ENCODE assay signal across 23 cellular contexts in the genomic region with DNA sequence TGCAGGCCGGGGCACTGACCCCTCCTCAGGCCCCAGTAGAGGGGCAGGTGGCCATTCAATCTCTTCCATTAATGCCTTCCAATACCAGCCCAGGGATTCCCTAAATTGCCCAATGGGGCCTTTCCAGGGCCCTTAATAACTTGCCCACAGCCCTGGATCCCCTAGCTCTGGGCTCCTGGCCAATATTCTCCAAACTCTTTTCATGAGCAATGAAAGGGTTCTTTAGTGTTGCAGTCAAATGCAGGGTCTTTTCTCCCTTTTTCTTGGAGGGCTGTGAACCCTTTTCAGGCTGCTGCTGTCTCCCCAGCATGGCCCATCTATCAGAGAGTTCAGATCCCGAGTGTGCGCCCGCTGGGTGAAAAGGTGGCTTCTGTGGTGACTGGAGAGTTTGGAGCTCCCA. TPM values are rescaled to one million over a fixed set of nuclear protein-coding genes. Genes with fewer than 3 reads are reported as not detected.
DNase-seq lines count a peak whose midpoint lies in the region; ATAC-seq and TF ChIP-seq lines count a peak whose summit lies in the region.
"Had no signal": no experiment of that assay in that cellular context is flagged by ENCODE, and none has a peak within 500 bp of the region (broad histone marks: within the 10 kb centered on the region; RNA-seq: fewer than 3 reads in every experiment).

No MANE protein-coding gene starts in this region.

- H3K4me3 Mint-ChIP-seq in activated naive CD4-positive, alpha-beta T cell treated with anti-CD3 and anti-CD28 coated beads, Interleukin-2, amount 10 ng/mL, durations not matched to agents 7 days and 5 days = no peak overlapping the region
- peak overlapping the region in 2 of 10 donors; percentile 41 to 75 for H3K4me3 Mint-ChIP-seq in naive thymus-derived CD4-positive, alpha-beta T cell
- H3K4me3 Mint-ChIP-seq in nephron progenitor cell = no peak overlapping the region
- H3K4me3 Mint-ChIP-seq: activated naive CD8-positive, alpha-beta T cell; CD14-positive monocyte had no signal

- no peak overlapping the region for H3K9ac ChIP-seq in colonic mucosa (ENCODE audit: low read depth in 2 of 2, low read length in 2 of 2)

- POLR2A ChIA-PET in naive thymus-derived CD4-positive, alpha-beta T cell (lab: Charles Lee) = no interaction called here

- ATAC-seq in naive thymus-derived CD4-positive, alpha-beta T cell = no peak
- ATAC-seq: Panc1 had no signal

- no peaks in the 10 kb centered on the region for H3K27me3 ChIP-seq in naive thymus-derived CD4-positive, alpha-beta T cell (ENCODE audit: control insufficient read depth in 2 of 2, insufficient read depth in 2 of 2, low read length in 2 of 2)
- no peaks in the 10 kb centered on the region for H3K27me3 ChIP-seq in colonic mucosa
- H3K27me3 ChIP-seq: right atrium auricular region, spleen, uterus had no signal

- peaks cover 2% of the 10 kb centered on the region for H3K9me3 Mint-ChIP-seq in activated naive CD4-positive, alpha-beta T cell treated with anti-CD3 and anti-CD28 coated beads, Interleukin-2, amount 10 ng/mL, durations not matched to agents 7 days and 5 days
- H3K9me3 Mint-ChIP-seq in naive thymus-derived CD4-positive, alpha-beta T cell = peaks cover 0 to 2% (median 0%) of the 10 kb centered on the region in 11 donors
- no peaks in the 10 kb centered on the region for H3K9me3 Mint-ChIP-seq in nephron progenitor cell

- peak overlapping the region; percentile 28 for H3K27ac Mint-ChIP-seq in activated naive CD4-positive, alpha-beta T cell treated with anti-CD3 and anti-CD28 coated beads, Interleukin-2, amount 10 ng/mL, durations not matched to agents 7 days and 5 days
- peak overlapping the region in 5 of 9 donors; percentile 33 to 94 (median 64) for H3K27ac Mint-ChIP-seq in naive thymus-derived CD4-positive, alpha-beta T cell
- H3K27ac Mint-ChIP-seq in nephron progenitor cell = no peak overlapping the region
- H3K27ac Mint-ChIP-seq: activated naive CD8-positive, alpha-beta T cell; CD14-positive monocyte had no signal

- no peak for DNase-seq in activated naive CD4-positive, alpha-beta T cell treated with anti-CD3 and anti-CD28 coated beads, Interleukin-2, amount 10 ng/mL, durations not matched to agents 7 days and 5 days
- DNase-seq in activated naive CD4-positive, alpha-beta T cell treated with Interleukin-2 at 50 U/mL for 16 hours = no peak
- DNase-seq in anterior cingulate cortex (lab: John Stamatoyannopoulos, UW) = peak in 41 of 58 donors; percentile 3 to 89 (median 32)
- no peak for DNase-seq in naive thymus-derived CD4-positive, alpha-beta T cell
- no peak for DNase-seq in colonic mucosa
- no peak for DNase-seq in NCI-H2227 (lab: John Stamatoyannopoulos, UW; ENCODE audit: unreplicated experiment)
- DNase-seq in nephron progenitor cell = no peak
- DNase-seq: activated CD4-positive, CD25-positive, alpha-beta regulatory T cell treated with anti-CD3 and anti-CD28 coated beads, Interleukin-2, amount 50 U/mL, for 72 hours; MM.1S; NCI-H1417 treated with DMSO at 0.1 percent for 48 hours; NCI-H2081 treated with DMSO at 0.1 percent for 48 hours; NK-92 treated with Interleukin-12 subunit alpha and Interleukin-12 subunit beta, amount 100 ng/mL, for 24 hours; SIG-M5; spleen; stimulated activated CD4-positive, alpha-beta T cell treated with anti-CD3 and anti-CD28 coated beads, Interleukin-2, amount 100 ng/mL, for 48 hours; stimulated activated naive CD4-positive, alpha-beta T cell; uterus had no signal

- CTCF ChIA-PET in activated naive CD4-positive, alpha-beta T cell treated with anti-CD3 and anti-CD28 coated beads, Interleukin-2, amount 10 ng/mL, durations not matched to agents 7 days and 5 days (lab: Charles Lee) = interaction anchor here (1.0 to 1.5 kb wide), 2 partner anchors 30 to 31 kb away, joined by 3 to 4 read pairs; no protein-coding TSS in a partner anchor
- CTCF ChIA-PET in naive thymus-derived CD4-positive, alpha-beta T cell (lab: Charles Lee) = interaction anchor here (0.7 kb wide), 1 partner anchor 34 kb away, joined by 3 read pairs; no protein-coding TSS in a partner anchor

- no peaks in the 10 kb centered on the region for H3K27me3 Mint-ChIP-seq in activated naive CD4-positive, alpha-beta T cell treated with anti-CD3 and anti-CD28 coated beads, Interleukin-2, amount 10 ng/mL, durations not matched to agents 7 days and 5 days
- H3K27me3 Mint-ChIP-seq in naive thymus-derived CD4-positive, alpha-beta T cell = no peaks in the 10 kb centered on the region
- H3K27me3 Mint-ChIP-seq in nephron progenitor cell (ENCODE audit: low read depth, poor library complexity) = peaks cover 3% of the 10 kb centered on the region
- H3K27me3 Mint-ChIP-seq: activated naive CD8-positive, alpha-beta T cell had no signal

- peaks cover 23% of the 10 kb centered on the region for H3K36me3 Mint-ChIP-seq in activated naive CD4-positive, alpha-beta T cell treated with anti-CD3 and anti-CD28 coated beads, Interleukin-2, amount 10 ng/mL, durations not matched to agents 7 days and 5 days
- peaks cover 0 to 6% (median 0%) of the 10 kb centered on the region in 5 donors for H3K36me3 Mint-ChIP-seq in naive thymus-derived CD4-positive, alpha-beta T cell
- no peaks in the 10 kb centered on the region for H3K36me3 Mint-ChIP-seq in nephron progenitor cell (ENCODE audit: low read depth)
- H3K36me3 Mint-ChIP-seq: CD14-positive monocyte had no signal

- H3K36me3 ChIP-seq in naive thymus-derived CD4-positive, alpha-beta T cell (ENCODE audit: control insufficient read depth in 2 of 3, insufficient read depth in 3 of 3, low read length in 3 of 3) = no peaks in the 10 kb centered on the region
- H3K36me3 ChIP-seq in colonic mucosa = no peaks in the 10 kb centered on the region
- H3K36me3 ChIP-seq: right atrium auricular region, spleen, thoracic aorta, uterus had no signal

- H3K9me3 ChIP-seq in naive thymus-derived CD4-positive, alpha-beta T cell (ENCODE audit: control insufficient read depth in 2 of 3, low read length in 3 of 3) = no peaks in the 10 kb centered on the region
- H3K9me3 ChIP-seq in colonic mucosa = no peaks in the 10 kb centered on the region
- H3K9me3 ChIP-seq: right atrium auricular region, spleen, thoracic aorta, uterus had no signal

- H3K4me1 Mint-ChIP-seq in activated naive CD4-positive, alpha-beta T cell treated with anti-CD3 and anti-CD28 coated beads, Interleukin-2, amount 10 ng/mL, durations not matched to agents 7 days and 5 days = peaks cover 48% of the 10 kb centered on the region
- H3K4me1 Mint-ChIP-seq in naive thymus-derived CD4-positive, alpha-beta T cell = peaks cover 29 to 50% (median 41%) of the 10 kb centered on the region in 7 donors
- peaks cover 46% of the 10 kb centered on the region for H3K4me1 Mint-ChIP-seq in nephron progenitor cell

- H3K4me3 ChIP-seq in naive thymus-derived CD4-positive, alpha-beta T cell (ENCODE audit: low read length) = no peak overlapping the region
- no peak overlapping the region for H3K4me3 ChIP-seq in colonic mucosa
- H3K4me3 ChIP-seq: right atrium auricular region, spleen, thoracic aorta, uterus had no signal

- no peak for TF ChIP-seq CTCF in colonic mucosa (IDR thresholded peaks at IDR 0.05)
- TF ChIP-seq CTCF in nephron progenitor cell (IDR thresholded peaks at IDR 0.05) = no peak

- no peak overlapping the region for H3K27ac ChIP-seq in naive thymus-derived CD4-positive, alpha-beta T cell (ENCODE audit: low read depth, low read length)
- H3K27ac ChIP-seq in colonic mucosa = no peak overlapping the region
- H3K27ac ChIP-seq: epithelial cell of prostate, right atrium auricular region, spleen, thoracic aorta, uterus had no signal

- intact Hi-C loops in naive thymus-derived CD4-positive, alpha-beta T cell (cut with micrococcal nuclease) = loop anchor here (2.0 kb wide), 2 partner anchors 29 to 41 kb away; a partner anchor contains a TSS
- intact Hi-C loops in colonic mucosa (cut with DNase I) = no loop called here

- H3K4me1 ChIP-seq in naive thymus-derived CD4-positive, alpha-beta T cell (ENCODE audit: control insufficient read depth in 2 of 2, insufficient read depth in 2 of 2, low read length in 2 of 2) = peaks cover 21 to 25% of the 10 kb centered on the region in 2 donors
- no peaks in the 10 kb centered on the region for H3K4me1 ChIP-seq in colonic mucosa
- H3K4me1 ChIP-seq: uterus had no signal

RNA-seq across cellular contexts. Expression of a gene that starts 41.3 kb away (rescaled TPM):
- total RNA-seq in naive thymus-derived CD4-positive, alpha-beta T cell = 10 to 100 TPM in 1 of 5 experiments, 1 to 10 TPM in 4; 1.1 to 34.5 (median 2.2) TPM
- polyA plus RNA-seq in naive thymus-derived CD4-positive, alpha-beta T cell = under 1 TPM in 1 of 2 donors, not detected in 1; 0.33 TPM
- total RNA-seq in colonic mucosa = 10 to 100 TPM; 13.7 to 32.4 TPM

Comparison
In these comparisons a context has a peak if more than half of its experiments do, and no peak if none do; other contexts are left out.
1. DNase-seq: peak in anterior cingulate cortex (41 of 58); none in activated naive CD4-positive, alpha-beta T cell treated with anti-CD3 and anti-CD28 coated beads, Interleukin-2, amount 10 ng/mL, durations not matched to agents 7 days and 5 days (single experiment), activated naive CD4-positive, alpha-beta T cell treated with Interleukin-2 at 50 U/mL for 16 hours (single experiment), naive thymus-derived CD4-positive, alpha-beta T cell (0 of 9), colonic mucosa (single experiment), NCI-H2227 (single experiment) and nephron progenitor cell (single experiment).